Comparison of ENCODE assay signal across 8 cellular contexts in genomic region chr13:22114630-22115311, GRCh38.
A peak's percentile ranks its signal among the peaks of the same experiment; 100 is the strongest.
DNase-seq lines count a peak whose midpoint lies in the region; ATAC-seq and TF ChIP-seq lines count a peak whose summit lies in the region.

No MANE protein-coding gene starts in this region.

- H3K4me1 Mint-ChIP-seq in activated naive CD4-positive, alpha-beta T cell treated with anti-CD3 and anti-CD28 coated beads for 36 hours (ENCODE audit: low read depth): peaks cover 25% of the 10 kb centered on the region
- peaks cover 26 to 27% of the 10 kb centered on the region in 2 donors for H3K4me1 Mint-ChIP-seq in effector memory CD8-positive, alpha-beta T cell (ENCODE audit: low read depth in 2 of 2)

- CTCF ChIA-PET in activated naive CD4-positive, alpha-beta T cell treated with anti-CD3 and anti-CD28 coated beads for 36 hours (lab: Charles Lee): no interaction called here

- ATAC-seq in HG02588 (IDR thresholded peaks at IDR 0.05; ENCODE audit: unreplicated experiment): peak; percentile 90
- ATAC-seq in effector memory CD8-positive, alpha-beta T cell (replicated peaks): peak; percentile 96
- no peak for ATAC-seq in omental fat pad (ENCODE audit: low FRiP score)

- no peak overlapping the region for H3K4me3 Mint-ChIP-seq in activated naive CD4-positive, alpha-beta T cell treated with anti-CD3 and anti-CD28 coated beads for 36 hours
- H3K4me3 Mint-ChIP-seq in effector memory CD8-positive, alpha-beta T cell: peak overlapping the region; percentile 46 to 53

- peak overlapping the region; percentile 47 for H3K27ac Mint-ChIP-seq in activated naive CD4-positive, alpha-beta T cell treated with anti-CD3 and anti-CD28 coated beads for 36 hours
- H3K27ac Mint-ChIP-seq in effector memory CD8-positive, alpha-beta T cell: peak overlapping the region; percentile 90 to 94

- H3K9me3 Mint-ChIP-seq in activated naive CD4-positive, alpha-beta T cell treated with anti-CD3 and anti-CD28 coated beads for 36 hours: peaks cover 3% of the 10 kb centered on the region
- no peaks in the 10 kb centered on the region for H3K9me3 Mint-ChIP-seq in effector memory CD8-positive, alpha-beta T cell

- H3K27me3 Mint-ChIP-seq in activated naive CD4-positive, alpha-beta T cell treated with anti-CD3 and anti-CD28 coated beads for 36 hours (ENCODE audit: low read depth): no peaks in the 10 kb centered on the region
- no peaks in the 10 kb centered on the region for H3K27me3 Mint-ChIP-seq in effector memory CD8-positive, alpha-beta T cell

- intact Hi-C loops in activated naive CD4-positive, alpha-beta T cell treated with anti-CD3 and anti-CD28 coated beads for 36 hours (cut with micrococcal nuclease): loop anchor here (1.0 to 5.0 kb wide), 4 partner anchors 37 to 1272 kb away; no protein-coding TSS in a partner anchor

- peak; percentile 30 for DNase-seq in activated naive CD4-positive, alpha-beta T cell treated with anti-CD3 and anti-CD28 coated beads for 36 hours
- no peak for DNase-seq in activated naive CD4-positive, alpha-beta T cell (lab: John Stamatoyannopoulos, UW)
- peak; percentile 100 for DNase-seq in MV-4-11 (lab: John Stamatoyannopoulos, UW)
- DNase-seq in effector memory CD8-positive, alpha-beta T cell: peak; percentile 42 to 48 (median 44)
- no peak for DNase-seq in putamen (ENCODE audit: low spot score)
- no peak for DNase-seq in omental fat pad (ENCODE audit: low spot score)
- no peak for DNase-seq in NCI-H2107 (lab: John Stamatoyannopoulos, UW)

- TF ChIP-seq CTCF in omental fat pad (IDR thresholded peaks at IDR 0.05): no peak

- peaks cover 2% of the 10 kb centered on the region for H3K36me3 Mint-ChIP-seq in activated naive CD4-positive, alpha-beta T cell treated with anti-CD3 and anti-CD28 coated beads for 36 hours (ENCODE audit: low read depth)
- H3K36me3 Mint-ChIP-seq in effector memory CD8-positive, alpha-beta T cell (ENCODE audit: insufficient read depth): peaks cover 14% of the 10 kb centered on the region

Comparison
In these comparisons a context has a peak if more than half of its experiments do, and no peak if none do; other contexts are left out.
1. DNase-seq: peak in activated naive CD4-positive, alpha-beta T cell treated with anti-CD3 and anti-CD28 coated beads for 36 hours (single experiment), MV-4-11 (single experiment) and effector memory CD8-positive, alpha-beta T cell (3 of 3); none in activated naive CD4-positive, alpha-beta T cell (0 of 4), putamen (single experiment), omental fat pad (single experiment) and NCI-H2107 (single experiment).